13 cellular contexts compared by ENCODE assay signal in the genomic region with DNA sequence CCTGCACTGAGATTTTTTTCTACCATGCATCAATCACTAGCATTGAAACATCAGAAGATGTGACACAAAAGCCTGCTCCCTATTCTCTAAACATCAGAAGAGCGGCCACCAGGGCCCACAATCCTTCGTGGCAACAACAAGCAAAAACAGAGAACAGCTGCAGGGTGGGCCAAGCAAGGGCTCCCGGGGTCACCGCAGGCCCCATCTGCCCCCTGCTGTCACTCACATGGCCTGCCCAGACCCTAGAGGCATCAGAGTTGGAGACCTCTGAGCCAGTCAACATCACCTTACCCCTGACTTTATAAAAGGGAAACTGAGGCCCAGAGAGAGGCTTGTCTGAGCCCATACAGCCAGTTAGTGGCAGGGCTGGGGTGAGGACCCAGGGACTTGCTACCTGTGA. TPM values are rescaled to one million over a fixed set of nuclear protein-coding genes. Genes with fewer than 3 reads are reported as not detected.
DNase-seq lines count a peak whose midpoint lies in the region; ATAC-seq and TF ChIP-seq lines count a peak whose summit lies in the region.
"Had no signal": no experiment of that assay in that cellular context is flagged by ENCODE, and none has a peak within 500 bp of the region (broad histone marks: within the 10 kb centered on the region; RNA-seq: fewer than 3 reads in every experiment).

No MANE protein-coding gene starts in this region.

- H3K9me3 ChIP-seq in mucosa of rectum (ENCODE audit: control insufficient read depth in 2 of 2, low read length in 2 of 2) (no peaks in the 10 kb centered on the region), vagina (no peaks in the 10 kb centered on the region)

- H3K36me3 ChIP-seq in mucosa of rectum (ENCODE audit: control insufficient read depth in 2 of 2, insufficient read depth in 2 of 2, low read length in 2 of 2), result no peaks in the 10 kb centered on the region
- H3K36me3 ChIP-seq in vagina, result no peaks in the 10 kb centered on the region

- peak overlapping the region; percentile 94 for H3K4me3 Mint-ChIP-seq in stimulated activated naive CD8-positive, alpha-beta T cell treated with anti-CD3 and anti-CD28 coated beads, Interleukin-15, Interleukin-2, amounts not matched to agents 100 ng/mL and 50 ng/mL, for 24 hours
- H3K4me3 Mint-ChIP-seq in activated T-helper 17 cell treated with anti-CD3 and anti-CD28 coated beads, Interleukin-2, amount 50 U/mL, for 72 hours, result peak overlapping the region; percentile 85
- H3K4me3 Mint-ChIP-seq: GM23338 had no signal

- TF ChIP-seq CTCF in vagina (IDR thresholded peaks at IDR 0.05), result no peak

- TF ChIP-seq POLR2A in vagina (IDR thresholded peaks at IDR 0.05), result no peak

- peak overlapping the region; percentile 26 to 50 for H3K9ac ChIP-seq in mucosa of rectum (ENCODE audit: low read depth in 1 of 2, low read length in 2 of 2)

- peaks cover 97% of the 10 kb centered on the region for H3K4me1 Mint-ChIP-seq in stimulated activated naive CD8-positive, alpha-beta T cell treated with anti-CD3 and anti-CD28 coated beads, Interleukin-15, Interleukin-2, amounts not matched to agents 100 ng/mL and 50 ng/mL, for 24 hours (ENCODE audit: low read depth)
- H3K4me1 Mint-ChIP-seq in activated T-helper 17 cell treated with anti-CD3 and anti-CD28 coated beads, Interleukin-2, amount 50 U/mL, for 72 hours, result peaks cover 45% of the 10 kb centered on the region

- peak overlapping the region; percentile 6 to 79 for H3K4me3 ChIP-seq in mucosa of rectum (ENCODE audit: low read length in 2 of 2)
- H3K4me3 ChIP-seq in vagina, result peak overlapping the region in 1 of 2 donors; percentile 34
- H3K4me3 ChIP-seq: GM23338 had no signal

- H3K27ac Mint-ChIP-seq in stimulated activated naive CD8-positive, alpha-beta T cell treated with anti-CD3 and anti-CD28 coated beads, Interleukin-15, Interleukin-2, amounts not matched to agents 100 ng/mL and 50 ng/mL, for 24 hours, result peak overlapping the region; percentile 97
- peak overlapping the region; percentile 50 for H3K27ac Mint-ChIP-seq in activated T-helper 17 cell treated with anti-CD3 and anti-CD28 coated beads, Interleukin-2, amount 50 U/mL, for 72 hours
- H3K27ac Mint-ChIP-seq: GM23338 had no signal

- H3K27ac ChIP-seq in mucosa of rectum (ENCODE audit: low read depth in 2 of 2, low read length in 2 of 2) (peak overlapping the region; percentile 49 to 88), vagina (peak overlapping the region; percentile 24)

- no peak for ATAC-seq in stimulated activated naive CD8-positive, alpha-beta T cell treated with anti-CD3 and anti-CD28 coated beads, Interleukin-15, Interleukin-2, amounts not matched to agents 100 U/mL and 50 U/mL, for 24 hours
- ATAC-seq in activated T-helper 17 cell treated with anti-CD3 and anti-CD28 coated beads, Interleukin-2, amount 50 U/mL, for 72 hours (replicated peaks), result no peak
- ATAC-seq in GM18868 (IDR thresholded peaks at IDR 0.05; ENCODE audit: unreplicated experiment) (no peak), HG02970 (IDR thresholded peaks at IDR 0.05; ENCODE audit: low FRiP score, unreplicated experiment) (no peak)
- ATAC-seq: GM23338 had no signal

- no peak for DNase-seq in stimulated activated naive CD8-positive, alpha-beta T cell treated with anti-CD3 and anti-CD28 coated beads, Interleukin-15, Interleukin-2, amounts not matched to agents 100 U/mL and 50 U/mL, for 24 hours
- no peak for DNase-seq in vagina (ENCODE audit: extremely low spot score in 2 of 2)
- DNase-seq in stimulated activated CD4-positive, alpha-beta T cell treated with anti-CD3 and anti-CD28 coated beads, Interleukin-4, amount 100 ng/mL, for 4 hours, result no peak
- DNase-seq: foreskin fibroblast, NCI-H1694 had no signal

- H3K36me3 Mint-ChIP-seq in stimulated activated naive CD8-positive, alpha-beta T cell treated with anti-CD3 and anti-CD28 coated beads, Interleukin-15, Interleukin-2, amounts not matched to agents 100 ng/mL and 50 ng/mL, for 24 hours (ENCODE audit: low read depth), result peaks cover 27% of the 10 kb centered on the region
- peaks cover 67% of the 10 kb centered on the region for H3K36me3 Mint-ChIP-seq in activated T-helper 17 cell treated with anti-CD3 and anti-CD28 coated beads, Interleukin-2, amount 50 U/mL, for 72 hours (ENCODE audit: low read depth)

- H3K27me3 ChIP-seq in mucosa of rectum (ENCODE audit: control insufficient read depth in 2 of 2, insufficient read depth in 2 of 2, low read length in 2 of 2), result no peaks in the 10 kb centered on the region
- no peaks in the 10 kb centered on the region for H3K27me3 ChIP-seq in vagina

- no peaks in the 10 kb centered on the region for H3K27me3 Mint-ChIP-seq in stimulated activated naive CD8-positive, alpha-beta T cell treated with anti-CD3 and anti-CD28 coated beads, Interleukin-15, Interleukin-2, amounts not matched to agents 100 ng/mL and 50 ng/mL, for 24 hours
- no peaks in the 10 kb centered on the region for H3K27me3 Mint-ChIP-seq in activated T-helper 17 cell treated with anti-CD3 and anti-CD28 coated beads, Interleukin-2, amount 50 U/mL, for 72 hours

- H3K9me3 Mint-ChIP-seq in stimulated activated naive CD8-positive, alpha-beta T cell treated with anti-CD3 and anti-CD28 coated beads, Interleukin-15, Interleukin-2, amounts not matched to agents 100 ng/mL and 50 ng/mL, for 24 hours, result no peaks in the 10 kb centered on the region
- H3K9me3 Mint-ChIP-seq in activated T-helper 17 cell treated with anti-CD3 and anti-CD28 coated beads, Interleukin-2, amount 50 U/mL, for 72 hours, result no peaks in the 10 kb centered on the region
- H3K9me3 Mint-ChIP-seq: GM23338 had no signal

- intact Hi-C loops in vagina (cut with DNase I), result no loop called here

- H3K4me1 ChIP-seq in mucosa of rectum (ENCODE audit: control insufficient read depth in 2 of 2, insufficient read depth in 2 of 2, low read length in 2 of 2) (peaks cover 0 to 19% of the 10 kb centered on the region in 2 donors), vagina (peaks cover 6% of the 10 kb centered on the region)

RNA-seq across cellular contexts. Expression of gene LAPTM5, which starts 1.8 kb away (rescaled TPM):
- 100 to 1,000 TPM; 316 to 333 TPM for total RNA-seq in activated T-helper 17 cell treated with anti-CD3 and anti-CD28 coated beads, Interleukin-2, amount 50 U/mL, for 72 hours
- 39.8 TPM for total RNA-seq in vagina
- total RNA-seq: GM23338 had no signal

RNA-seq across cellular contexts. Expression of gene MATN1, which starts 32.4 kb away (rescaled TPM):
- total RNA-seq in activated T-helper 17 cell treated with anti-CD3 and anti-CD28 coated beads, Interleukin-2, amount 50 U/mL, for 72 hours, result under 1 TPM; 0.26 to 0.52 TPM
- total RNA-seq in vagina, result 0.49 TPM
- total RNA-seq: bronchial epithelial cell, ureter had no signal
